Comparison of ENCODE assay signal across 8 cellular contexts in genomic region chr1:174848593-174849560, GRCh38.
DNase-seq lines count a peak whose midpoint lies in the region; TF ChIP-seq lines count a peak whose summit lies in the region.
"Not testable (repeated sequence)": the region's sequence is repeated elsewhere in the genome, so short reads cannot be mapped to it uniquely, and the experiment has no call there.

No MANE protein-coding gene starts in this region.

- H3K79me2 ChIP-seq in smooth muscle cell (ENCODE audit: low read depth): not testable (repeated sequence)

- H3K27ac ChIP-seq in esophagus squamous epithelium: peak overlapping the region; percentile 55 to 80 (median 66)
- not testable (repeated sequence) for H3K27ac ChIP-seq in liver (ENCODE audit: low read depth in 1 of 2, low read length in 2 of 2)
- H3K27ac ChIP-seq in smooth muscle cell (ENCODE audit: low read depth): peak overlapping the region; percentile 28

- H3K4me2 ChIP-seq in smooth muscle cell: peak overlapping the region; percentile 61

- H3K36me3 ChIP-seq in Caco-2 (ENCODE audit: control insufficient read depth, insufficient read depth, low read length); esophagus squamous epithelium; liver (ENCODE audit: control insufficient read depth in 4 of 4, insufficient read depth in 3 of 4, low read depth in 1 of 4, low read length in 3 of 4); smooth muscle cell (ENCODE audit: low read depth): not testable (repeated sequence)

- not testable (repeated sequence) for H3K27me3 Mint-ChIP-seq in Caco-2 (ENCODE audit: insufficient read depth, unreplicated experiment); activated naive CD4-positive, alpha-beta T cell treated with anti-CD3 and anti-CD28 coated beads, Interleukin-2, amount 10 ng/mL, durations not matched to agents 7 days and 5 days

- peak overlapping the region; percentile 87 for H3K4me3 Mint-ChIP-seq in Caco-2 (ENCODE audit: unreplicated experiment)
- not testable (repeated sequence) for H3K4me3 Mint-ChIP-seq in activated naive CD4-positive, alpha-beta T cell treated with anti-CD3 and anti-CD28 coated beads, Interleukin-2, amount 10 ng/mL, durations not matched to agents 7 days and 5 days

- H3K27me3 ChIP-seq in Caco-2 (replicated peaks; ENCODE audit: control insufficient read depth, insufficient read depth, low read length); esophagus squamous epithelium; liver (ENCODE audit: control insufficient read depth in 4 of 4, insufficient read depth in 4 of 4, low read length in 3 of 4); smooth muscle cell (ENCODE audit: low read depth): not testable (repeated sequence)

- not testable (repeated sequence) for H3F3A ChIP-seq in smooth muscle cell (ENCODE audit: low read depth)

- TF ChIP-seq POLR2A in esophagus squamous epithelium (IDR thresholded peaks at IDR 0.05): not testable (repeated sequence)

- CTCF ChIA-PET in Caco-2 (lab: Charles Lee); activated naive CD4-positive, alpha-beta T cell treated with anti-CD3 and anti-CD28 coated beads, Interleukin-2, amount 10 ng/mL, durations not matched to agents 7 days and 5 days (lab: Charles Lee): not testable (repeated sequence)

- BruUV-seq in Caco-2 (replicated peaks; lab: Mats Ljungman, UMichigan): TSS peak; percentile 87

- intact Hi-C loops in Caco-2 (cut with micrococcal nuclease; ENCODE audit: unreplicated experiment); esophagus squamous epithelium (cut with DNase I): not testable (repeated sequence)

- not testable (repeated sequence) for H3K36me3 Mint-ChIP-seq in Caco-2 (ENCODE audit: insufficient read depth, unreplicated experiment); activated naive CD4-positive, alpha-beta T cell treated with anti-CD3 and anti-CD28 coated beads, Interleukin-2, amount 10 ng/mL, durations not matched to agents 7 days and 5 days

- not testable (repeated sequence) for H4K20me1 ChIP-seq in smooth muscle cell (ENCODE audit: low read depth)

- TF ChIP-seq RAD21 in liver (IDR thresholded peaks at IDR 0.05): not testable (repeated sequence)

- not testable (repeated sequence) for H3K9me3 Mint-ChIP-seq in Caco-2 (ENCODE audit: unreplicated experiment); activated naive CD4-positive, alpha-beta T cell treated with anti-CD3 and anti-CD28 coated beads, Interleukin-2, amount 10 ng/mL, durations not matched to agents 7 days and 5 days

- H3K27ac Mint-ChIP-seq in Caco-2 (ENCODE audit: unreplicated experiment): peak overlapping the region; percentile 96
- H3K27ac Mint-ChIP-seq in activated naive CD4-positive, alpha-beta T cell treated with anti-CD3 and anti-CD28 coated beads, Interleukin-2, amount 10 ng/mL, durations not matched to agents 7 days and 5 days: peak overlapping the region; percentile 3

- 65 to 76% methylated on average over 3 of the region's 36 CpGs for WGBS in esophagus squamous epithelium, 2 donors
- 69% methylated on average over 22 of the region's 36 CpGs for whole genome bisulfite sequencing in liver
- WGBS in smooth muscle cell (ENCODE audit: low lambda C conversion rate): 64% methylated on average over 29 of the region's 36 CpGs

- not testable (repeated sequence) for H2AFZ ChIP-seq in smooth muscle cell (ENCODE audit: low read depth)

- not testable (repeated sequence) for TF ChIP-seq CTCF in Caco-2 (IDR thresholded peaks at IDR 0.05; ENCODE audit: insufficient read depth in 1 of 2, low read depth in 1 of 2, low read length in 1 of 2, severe bottlenecking in 1 of 2, unreplicated experiment in 1 of 2); esophagus squamous epithelium (IDR thresholded peaks at IDR 0.05); liver (IDR thresholded peaks at IDR 0.05; ENCODE audit: low read depth, low read length, missing input control); smooth muscle cell (IDR thresholded peaks at IDR 0.05; ENCODE audit: borderline replicate concordance, insufficient read depth, poor library complexity, severe bottlenecking)

- POLR2A ChIA-PET in Caco-2 (lab: Charles Lee): not testable (repeated sequence)

- H3K9ac ChIP-seq in liver (ENCODE audit: low read depth in 1 of 2, low read length in 2 of 2); smooth muscle cell (ENCODE audit: low read depth): not testable (repeated sequence)

- H3K4me3 ChIP-seq in Caco-2 (ENCODE audit: low read depth, low read length) (peak overlapping the region; percentile 39), esophagus squamous epithelium (peak overlapping the region; percentile 10 to 48 (median 26)), smooth muscle cell (peak overlapping the region; percentile 32)
- not testable (repeated sequence) for H3K4me3 ChIP-seq in liver (ENCODE audit: low read depth in 1 of 3, low read length in 3 of 3)

- not testable (repeated sequence) for H3K4me1 Mint-ChIP-seq in Caco-2 (ENCODE audit: low read depth, unreplicated experiment); activated naive CD4-positive, alpha-beta T cell treated with anti-CD3 and anti-CD28 coated beads, Interleukin-2, amount 10 ng/mL, durations not matched to agents 7 days and 5 days

- not testable (repeated sequence) for H3K9me3 ChIP-seq in Caco-2; esophagus squamous epithelium; liver (ENCODE audit: control insufficient read depth in 4 of 4, low read length in 3 of 4); smooth muscle cell (replicated peaks; ENCODE audit: low read depth)

- DNase-seq in Caco-2: peak in 1 of 2 experiments; percentile 19
- peak; percentile 63 for DNase-seq in HT-29 (ENCODE audit: low spot score)
- DNase-seq in NCI-H1694 treated with DMSO at 0.1 percent for 48 hours (lab: John Stamatoyannopoulos, UW): peak; percentile 20
- DNase-seq in NCI-H526 (lab: John Stamatoyannopoulos, UW): peak; percentile 51 to 68
- DNase-seq in activated naive CD4-positive, alpha-beta T cell treated with anti-CD3 and anti-CD28 coated beads, Interleukin-2, amount 10 ng/mL, durations not matched to agents 7 days and 5 days; esophagus squamous epithelium (lab: John Stamatoyannopoulos, UW); smooth muscle cell (lab: John Stamatoyannopoulos, UW; ENCODE audit: unreplicated experiment): not testable (repeated sequence)

- H3K4me1 ChIP-seq in Caco-2; esophagus squamous epithelium; liver (ENCODE audit: control insufficient read depth in 4 of 4, insufficient read depth in 4 of 4, low read length in 3 of 4); smooth muscle cell (ENCODE audit: low read depth): not testable (repeated sequence)

TF ChIP-seq in liver, 16 proteins besides CTCF, POLR2A, EP300 and RAD21:
- peak; percentile 33 for TF ChIP-seq YY1 (IDR thresholded peaks at IDR 0.05)
